Comparison of ENCODE assay signal across 1 cellular context in the genomic region with DNA sequence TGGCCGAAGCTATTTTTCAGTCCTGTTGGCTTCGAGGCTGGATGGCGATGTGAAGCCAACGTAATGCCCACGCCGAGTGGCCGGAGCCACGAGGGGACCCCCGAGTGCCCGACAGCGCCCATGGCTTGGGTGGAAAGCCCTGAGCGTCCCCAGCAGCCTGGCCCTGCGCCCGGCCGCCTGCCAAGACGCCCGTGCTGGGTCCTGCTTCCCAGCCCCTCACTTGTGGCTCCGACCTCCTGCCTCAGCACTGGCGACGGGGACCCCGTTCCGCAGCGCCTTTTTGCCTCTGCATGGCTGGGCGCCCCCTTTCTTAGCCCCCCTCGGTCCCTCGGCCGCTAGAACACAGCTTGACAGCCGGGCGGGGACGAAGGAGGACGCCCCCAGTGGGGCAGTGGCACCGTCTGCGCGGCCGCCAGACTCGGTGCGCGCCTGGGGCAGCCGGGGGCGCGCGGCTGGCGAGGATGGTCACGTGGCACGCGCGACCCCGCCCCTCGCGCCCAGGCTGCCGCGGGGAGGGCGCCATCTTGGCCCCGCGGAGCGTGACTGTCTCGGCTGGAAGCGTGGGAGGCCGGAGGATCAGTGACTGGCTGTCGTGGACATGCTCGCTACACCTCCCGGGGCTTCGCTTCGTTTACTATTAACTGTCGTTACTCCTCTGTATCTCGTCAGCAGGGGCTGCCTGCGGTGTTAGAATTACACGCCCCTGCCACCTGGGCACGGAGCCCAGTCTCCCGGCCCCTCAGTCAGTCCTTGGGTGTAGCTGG.
TF ChIP-seq lines count a peak whose summit lies in the region.

No MANE protein-coding gene starts in this region.

TF ChIP-seq in IMR-90, 13 proteins besides CTCF, POLR2A, EP300 and RAD21:
- TF ChIP-seq, protein P1, sequence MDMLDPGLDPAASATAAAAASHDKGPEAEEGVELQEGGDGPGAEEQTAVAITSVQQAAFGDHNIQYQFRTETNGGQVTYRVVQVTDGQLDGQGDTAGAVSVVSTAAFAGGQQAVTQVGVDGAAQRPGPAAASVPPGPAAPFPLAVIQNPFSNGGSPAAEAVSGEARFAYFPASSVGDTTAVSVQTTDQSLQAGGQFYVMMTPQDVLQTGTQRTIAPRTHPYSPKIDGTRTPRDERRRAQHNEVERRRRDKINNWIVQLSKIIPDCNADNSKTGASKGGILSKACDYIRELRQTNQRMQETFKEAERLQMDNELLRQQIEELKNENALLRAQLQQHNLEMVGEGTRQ (IDR thresholded peaks at IDR 0.05; ENCODE audit: low read depth, low read length): peak; percentile 96
- TF ChIP-seq RCOR1 (IDR thresholded peaks at IDR 0.05; ENCODE audit: insufficient replicate concordance, low read length): no peak
- TF ChIP-seq MAZ (IDR thresholded peaks at IDR 0.05; ENCODE audit: borderline replicate concordance, low read depth, low read length): peak; percentile 81; the same call in 1 of the 2 replicates
- no peak for TF ChIP-seq RFX5 (IDR thresholded peaks at IDR 0.05; ENCODE audit: low read depth, low read length)
- TF ChIP-seq NFE2L2 (IDR thresholded peaks at IDR 0.05; ENCODE audit: low read depth, low read length): no peak
- TF ChIP-seq, protein P2, sequence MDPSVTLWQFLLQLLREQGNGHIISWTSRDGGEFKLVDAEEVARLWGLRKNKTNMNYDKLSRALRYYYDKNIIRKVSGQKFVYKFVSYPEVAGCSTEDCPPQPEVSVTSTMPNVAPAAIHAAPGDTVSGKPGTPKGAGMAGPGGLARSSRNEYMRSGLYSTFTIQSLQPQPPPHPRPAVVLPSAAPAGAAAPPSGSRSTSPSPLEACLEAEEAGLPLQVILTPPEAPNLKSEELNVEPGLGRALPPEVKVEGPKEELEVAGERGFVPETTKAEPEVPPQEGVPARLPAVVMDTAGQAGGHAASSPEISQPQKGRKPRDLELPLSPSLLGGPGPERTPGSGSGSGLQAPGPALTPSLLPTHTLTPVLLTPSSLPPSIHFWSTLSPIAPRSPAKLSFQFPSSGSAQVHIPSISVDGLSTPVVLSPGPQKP (IDR thresholded peaks at IDR 0.05; ENCODE audit: borderline replicate concordance, low read depth, low read length): no peak
- TF ChIP-seq CHD1 (IDR thresholded peaks at IDR 0.05; ENCODE audit: low read depth, low read length): no peak
- peak; percentile 84 for TF ChIP-seq MXI1 (IDR thresholded peaks at IDR 0.05; ENCODE audit: borderline replicate concordance, low read depth, low read length)
- TF ChIP-seq MAFK (IDR thresholded peaks at IDR 0.05; ENCODE audit: low read depth, low read length): no peak
- peak; percentile 84 for TF ChIP-seq BHLHE40 (IDR thresholded peaks at IDR 0.05; ENCODE audit: low read depth, low read length)
- TF ChIP-seq SMC3 (IDR thresholded peaks at IDR 0.05; ENCODE audit: low read depth, low read length): no peak
- TF ChIP-seq FOS (IDR thresholded peaks at IDR 0.05; ENCODE audit: low read depth, low read length): peak; percentile 28; the same call in 1 of the 2 replicates
- no peak for TF ChIP-seq CEBPB (IDR thresholded peaks at IDR 0.05; ENCODE audit: low read depth, low read length)
